Comparison of ENCODE assay signal across 8 cellular contexts in genomic region chr17:47776330-47777197, GRCh38. TPM values are rescaled to one million over a fixed set of nuclear protein-coding genes. Genes with fewer than 3 reads are reported as not detected.
DNase-seq lines count a peak whose midpoint lies in the region; ATAC-seq and TF ChIP-seq lines count a peak whose summit lies in the region.

No MANE protein-coding gene starts in this region.

- H3K4me2 ChIP-seq in OCI-LY3 (ENCODE audit: low read length), result no peak overlapping the region

- H3K9me3 ChIP-seq in OCI-LY3 (ENCODE audit: insufficient read depth, low read length) (no peaks in the 10 kb centered on the region), adrenal gland (replicated peaks in 1 of 3) (no peaks in the 10 kb centered on the region)

- ATAC-seq in stimulated activated naive CD8-positive, alpha-beta T cell treated with anti-CD3 and anti-CD28 coated beads, Interleukin-15, amount 100 ng/mL, for 72 hours, result peak; percentile 89
- no peak for ATAC-seq in GM21423 (IDR thresholded peaks at IDR 0.05; ENCODE audit: unreplicated experiment)
- ATAC-seq in HG03039 (IDR thresholded peaks at IDR 0.05; ENCODE audit: unreplicated experiment), result no peak

- H2AFZ ChIP-seq in OCI-LY3 (ENCODE audit: low read depth, low read length), result no peak overlapping the region

- intact Hi-C loops in adrenal gland (cut with DNase I), result no loop called here

- H3K4me3 ChIP-seq in OCI-LY3 (ENCODE audit: low read length) (no peak overlapping the region), adrenal gland (no peak overlapping the region)

- H3K9me3 Mint-ChIP-seq in HFFc6, result peaks cover 12% of the 10 kb centered on the region
- H3K9me3 Mint-ChIP-seq in stimulated activated naive CD8-positive, alpha-beta T cell treated with anti-CD3 and anti-CD28 coated beads, Interleukin-15, amount 100 ng/mL, for 72 hours, result peaks cover 0 to 5% of the 10 kb centered on the region in 2 donors

- no peak overlapping the region for H3K27ac ChIP-seq in OCI-LY3 (ENCODE audit: low read length)
- no peak overlapping the region for H3K27ac ChIP-seq in adrenal gland

- DNase-seq in DMS53 (lab: John Stamatoyannopoulos, UW) (peak; percentile 82), HFFc6 (peak; percentile 36), adrenal gland (peak in 3 of 7 donors; percentile 10 to 48 (median 42)), iPS-NIHi7 (ENCODE audit: extremely low spot score) (peak; percentile 79)
- DNase-seq in stimulated activated naive CD8-positive, alpha-beta T cell treated with anti-CD3 and anti-CD28 coated beads, Interleukin-15, amount 100 ng/mL, for 72 hours, result peak; percentile 36 to 40

- H3K4me1 Mint-ChIP-seq in HFFc6 (ENCODE audit: low read depth), result no peaks in the 10 kb centered on the region
- H3K4me1 Mint-ChIP-seq in stimulated activated naive CD8-positive, alpha-beta T cell treated with anti-CD3 and anti-CD28 coated beads, Interleukin-15, amount 100 ng/mL, for 72 hours, result no peaks in the 10 kb centered on the region

- peaks cover 69% of the 10 kb centered on the region for H3K27me3 Mint-ChIP-seq in HFFc6 (ENCODE audit: insufficient read depth)
- peaks cover 70% of the 10 kb centered on the region for H3K27me3 Mint-ChIP-seq in stimulated activated naive CD8-positive, alpha-beta T cell treated with anti-CD3 and anti-CD28 coated beads, Interleukin-15, amount 100 ng/mL, for 72 hours

- no peak overlapping the region for H3K9ac ChIP-seq in OCI-LY3 (ENCODE audit: low read length)

- no peak for TF ChIP-seq POLR2A in adrenal gland (IDR thresholded peaks at IDR 0.05)

- H3K4me3 Mint-ChIP-seq in HFFc6, result no peak overlapping the region
- H3K4me3 Mint-ChIP-seq in stimulated activated naive CD8-positive, alpha-beta T cell treated with anti-CD3 and anti-CD28 coated beads, Interleukin-15, amount 100 ng/mL, for 72 hours, result no peak overlapping the region

- H3K36me3 ChIP-seq in OCI-LY3 (replicated peaks; ENCODE audit: low read depth, low read length) (no peaks in the 10 kb centered on the region), adrenal gland (replicated peaks in 1 of 2) (no peaks in the 10 kb centered on the region)

- no peaks in the 10 kb centered on the region for H3K79me2 ChIP-seq in OCI-LY3 (ENCODE audit: low read length)

- no peaks in the 10 kb centered on the region for H4K20me1 ChIP-seq in OCI-LY3 (ENCODE audit: insufficient read depth, low read length)

- peaks cover 9% of the 10 kb centered on the region; the same call in 1 of the 2 replicates for H3K36me3 Mint-ChIP-seq in HFFc6 (ENCODE audit: low read depth)

- H3K27ac Mint-ChIP-seq in HFFc6, result no peak overlapping the region
- H3K27ac Mint-ChIP-seq in stimulated activated naive CD8-positive, alpha-beta T cell treated with anti-CD3 and anti-CD28 coated beads, Interleukin-15, amount 100 ng/mL, for 72 hours, result no peak overlapping the region

- H3K27me3 ChIP-seq in OCI-LY3 (ENCODE audit: low read depth, low read length) (peaks cover 24% of the 10 kb centered on the region), adrenal gland (peaks cover 40% of the 10 kb centered on the region)

- H3K4me1 ChIP-seq in OCI-LY3 (ENCODE audit: low read length), result no peaks in the 10 kb centered on the region
- no peaks in the 10 kb centered on the region for H3K4me1 ChIP-seq in adrenal gland (replicated peaks in 1 of 2)

- 36 to 43% (median 39%) methylated on average over 14 of the region's 14 CpGs for WGBS in adrenal gland, 4 donors

- TF ChIP-seq CTCF in HFFc6 (IDR thresholded peaks at IDR 0.05), result peak; percentile 86
- peak; percentile 67 for TF ChIP-seq CTCF in OCI-LY3 (IDR thresholded peaks at IDR 0.05; ENCODE audit: low read depth, low read length)
- TF ChIP-seq CTCF in adrenal gland (IDR thresholded peaks at IDR 0.05), result peak; percentile 41 to 69 (median 63)

RNA-seq across cellular contexts. Expression of gene TBX21, which starts 43.5 kb away (rescaled TPM):
- total RNA-seq in HFFc6 (2021; fragmentation: NEBNext Ultra II Directional; extraction: Animal tissue kit (Norgen Biotek cat#: 25700)), result not detected
- 1 to 10 TPM in 1 of 8 donors, under 1 TPM in 5, not detected in 2; 0.06 to 2.0 (median 0.56) TPM for total RNA-seq in adrenal gland
- under 1 TPM; 0.18 to 0.48 (median 0.20) TPM for polyA plus RNA-seq in adrenal gland

RNA-seq across cellular contexts. Expression of gene OSBPL7, which starts 45.0 kb away (rescaled TPM):
- 10 to 100 TPM in 2 of 6 experiments, 1 to 10 TPM in 4; 7.0 to 10.7 (median 9.2) TPM for total RNA-seq in HFFc6 (2021; fragmentation: NEBNext Ultra II Directional; extraction: Animal tissue kit (Norgen Biotek cat#: 25700))
- total RNA-seq in adrenal gland, result 1 to 10 TPM; 3.3 to 9.8 (median 6.7) TPM
- polyA plus RNA-seq in adrenal gland, result 10 to 100 TPM in 1 of 3 donors, 1 to 10 TPM in 2; 2.0 to 22.4 (median 7.3) TPM

RNA-seq across cellular contexts. Expression of gene MRPL10, which starts 54.8 kb away (rescaled TPM):
- 10 to 100 TPM; 39.4 to 48.0 (median 43.7) TPM for total RNA-seq in HFFc6 (2021; fragmentation: NEBNext Ultra II Directional; extraction: Animal tissue kit (Norgen Biotek cat#: 25700))
- total RNA-seq in adrenal gland, result 10 to 100 TPM; 29.0 to 72.5 (median 46.7) TPM
- 10 to 100 TPM; 37.6 to 41.1 (median 38.5) TPM for polyA plus RNA-seq in adrenal gland

RNA-seq across cellular contexts. Expression of gene LRRC46, which starts 54.9 kb away (rescaled TPM):
- total RNA-seq in HFFc6 (2021; fragmentation: NEBNext Ultra II Directional; extraction: Animal tissue kit (Norgen Biotek cat#: 25700)), result 1 to 10 TPM in 1 of 6 experiments, under 1 TPM in 5; 0.41 to 1.1 (median 0.83) TPM
- under 1 TPM in 5 of 8 donors, not detected in 3; 0.20 to 0.81 (median 0.28) TPM for total RNA-seq in adrenal gland
- polyA plus RNA-seq in adrenal gland, result 1 to 10 TPM; 1.6 to 2.3 (median 1.9) TPM
